2 cellular contexts compared by ENCODE assay signal in the genomic region with DNA sequence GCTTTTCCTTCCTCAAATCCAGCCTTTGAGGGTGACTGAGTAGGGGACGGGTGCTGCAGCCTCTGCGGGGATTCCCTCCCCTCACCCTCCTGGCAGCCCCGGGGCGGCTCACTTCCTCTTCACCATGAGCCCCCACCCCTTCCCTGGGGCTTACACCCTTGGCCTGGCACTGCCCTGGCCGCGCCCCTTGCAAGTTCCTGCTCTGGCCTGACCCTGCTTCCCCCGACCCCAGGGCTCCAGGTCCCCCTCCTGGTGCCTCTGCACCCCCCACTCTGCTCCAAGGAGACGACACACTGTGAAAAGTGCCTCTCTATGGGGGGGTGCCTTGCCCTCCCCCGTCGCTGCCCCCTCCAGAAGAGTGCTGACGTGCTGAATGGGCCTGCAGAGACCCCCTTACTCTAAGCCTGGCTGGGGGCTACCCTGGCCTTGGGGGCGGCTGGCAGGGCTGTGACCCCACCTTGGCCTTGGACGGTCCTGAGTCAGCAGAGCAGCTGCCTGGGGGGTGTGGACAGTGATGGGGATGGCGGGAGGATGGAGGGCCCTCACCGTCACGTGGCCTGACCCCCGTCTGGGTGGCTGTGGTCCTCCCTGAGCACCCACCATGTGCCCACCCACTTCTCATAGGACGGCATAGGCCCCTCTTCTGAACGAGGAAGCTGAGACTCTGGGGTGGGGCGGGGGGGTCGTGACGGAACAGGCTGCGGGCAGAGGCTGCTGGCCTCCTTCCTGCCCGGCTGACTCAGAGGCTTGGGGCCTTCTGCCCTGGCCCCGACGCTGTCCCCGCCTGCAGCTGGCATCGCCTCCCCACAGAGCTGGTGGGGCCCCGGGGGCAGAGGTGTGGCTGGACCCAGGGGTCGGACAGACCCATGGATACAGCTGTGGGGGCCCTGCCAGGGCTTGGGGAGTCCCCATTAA.
TF ChIP-seq lines count a peak whose summit lies in the region.

No MANE protein-coding gene starts in this region.

TF ChIP-seq in GM12878, 131 proteins besides CTCF, POLR2A, EP300 and RAD21:
- TF ChIP-seq IKZF2 (IDR thresholded peaks at IDR 0.05), result peak; percentile 19 to 73; a peak in 3 of 4 replicates
- TF ChIP-seq EED (IDR thresholded peaks at IDR 0.05; ENCODE audit: low read depth), result peak; percentile 20
- TF ChIP-seq CHD2 (IDR thresholded peaks at IDR 0.05; ENCODE audit: borderline replicate concordance, low read depth, low read length), result peak; percentile 70; the same call in 1 of the 2 replicates
- TF ChIP-seq, protein P1, sequence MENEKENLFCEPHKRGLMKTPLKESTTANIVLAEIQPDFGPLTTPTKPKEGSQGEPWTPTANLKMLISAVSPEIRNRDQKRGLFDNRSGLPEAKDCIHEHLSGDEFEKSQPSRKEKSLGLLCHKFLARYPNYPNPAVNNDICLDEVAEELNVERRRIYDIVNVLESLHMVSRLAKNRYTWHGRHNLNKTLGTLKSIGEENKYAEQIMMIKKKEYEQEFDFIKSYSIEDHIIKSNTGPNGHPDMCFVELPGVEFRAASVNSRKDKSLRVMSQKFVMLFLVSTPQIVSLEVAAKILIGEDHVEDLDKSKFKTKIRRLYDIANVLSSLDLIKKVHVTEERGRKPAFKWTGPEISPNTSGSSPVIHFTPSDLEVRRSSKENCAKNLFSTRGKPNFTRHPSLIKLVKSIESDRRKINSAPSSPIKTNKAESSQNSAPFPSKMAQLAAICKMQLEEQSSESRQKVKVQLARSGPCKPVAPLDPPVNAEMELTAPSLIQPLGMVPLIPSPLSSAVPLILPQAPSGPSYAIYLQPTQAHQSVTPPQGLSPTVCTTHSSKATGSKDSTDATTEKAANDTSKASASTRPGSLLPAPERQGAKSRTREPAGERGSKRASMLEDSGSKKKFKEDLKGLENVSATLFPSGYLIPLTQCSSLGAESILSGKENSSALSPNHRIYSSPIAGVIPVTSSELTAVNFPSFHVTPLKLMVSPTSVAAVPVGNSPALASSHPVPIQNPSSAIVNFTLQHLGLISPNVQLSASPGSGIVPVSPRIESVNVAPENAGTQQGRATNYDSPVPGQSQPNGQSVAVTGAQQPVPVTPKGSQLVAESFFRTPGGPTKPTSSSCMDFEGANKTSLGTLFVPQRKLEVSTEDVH (IDR thresholded peaks at IDR 0.05; ENCODE audit: low read depth, partially characterized antibody), result no peak
- peak; percentile 42; the same call in 1 of the 2 replicates for TF ChIP-seq PAX5 (IDR thresholded peaks at IDR 0.05; ENCODE audit: borderline replicate concordance, low read depth, low read length)
- TF ChIP-seq, protein P2, sequence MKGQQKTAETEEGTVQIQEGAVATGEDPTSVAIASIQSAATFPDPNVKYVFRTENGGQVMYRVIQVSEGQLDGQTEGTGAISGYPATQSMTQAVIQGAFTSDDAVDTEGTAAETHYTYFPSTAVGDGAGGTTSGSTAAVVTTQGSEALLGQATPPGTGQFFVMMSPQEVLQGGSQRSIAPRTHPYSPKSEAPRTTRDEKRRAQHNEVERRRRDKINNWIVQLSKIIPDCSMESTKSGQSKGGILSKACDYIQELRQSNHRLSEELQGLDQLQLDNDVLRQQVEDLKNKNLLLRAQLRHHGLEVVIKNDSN (IDR thresholded peaks at IDR 0.05; ENCODE audit: borderline replicate concordance, extremely low read length, insufficient read depth, low read depth, low read length), result peak; percentile 71
- TF ChIP-seq HDAC6 (IDR thresholded peaks at IDR 0.05; ENCODE audit: unreplicated experiment), result no peak
- no peak for TF ChIP-seq MXI1 (IDR thresholded peaks at IDR 0.05; ENCODE audit: low read depth, low read length)
- TF ChIP-seq GATAD2B (conservative IDR thresholded peaks at IDR 0.05; ENCODE audit: low read depth), result peak; percentile 78
- no peak for TF ChIP-seq RFX5 (IDR thresholded peaks at IDR 0.05; ENCODE audit: low read depth, low read length)
- peak; percentile 45 for TF ChIP-seq MEF2B (IDR thresholded peaks at IDR 0.05; ENCODE audit: partially characterized antibody, poor library complexity, severe bottlenecking)
- TF ChIP-seq RBBP5 (conservative IDR thresholded peaks at IDR 0.05), result no peak
- TF ChIP-seq MTA2 (IDR thresholded peaks at IDR 0.05; ENCODE audit: low read depth), result peak; percentile 49
- 0 out of 2 replicates have a peak, but pooled peaks have one; percentile 15 for TF ChIP-seq TBL1XR1 (IDR thresholded peaks at IDR 0.05; ENCODE audit: low read depth, low read length)
- peak; percentile 22 to 28; a peak in 2 of 4 replicates for TF ChIP-seq BHLHE40 (IDR thresholded peaks at IDR 0.05; ENCODE audit: borderline replicate concordance in 1 of 2, low read depth in 2 of 2, low read length in 1 of 2)
- peak; percentile 74 for TF ChIP-seq IKZF1 (conservative IDR thresholded peaks at IDR 0.05)
- peak; percentile 84; the same call in 1 of the 2 replicates for TF ChIP-seq SPI1 (IDR thresholded peaks at IDR 0.05; ENCODE audit: borderline replicate concordance, insufficient read depth, low read depth, low read length)
- TF ChIP-seq, protein P3, sequence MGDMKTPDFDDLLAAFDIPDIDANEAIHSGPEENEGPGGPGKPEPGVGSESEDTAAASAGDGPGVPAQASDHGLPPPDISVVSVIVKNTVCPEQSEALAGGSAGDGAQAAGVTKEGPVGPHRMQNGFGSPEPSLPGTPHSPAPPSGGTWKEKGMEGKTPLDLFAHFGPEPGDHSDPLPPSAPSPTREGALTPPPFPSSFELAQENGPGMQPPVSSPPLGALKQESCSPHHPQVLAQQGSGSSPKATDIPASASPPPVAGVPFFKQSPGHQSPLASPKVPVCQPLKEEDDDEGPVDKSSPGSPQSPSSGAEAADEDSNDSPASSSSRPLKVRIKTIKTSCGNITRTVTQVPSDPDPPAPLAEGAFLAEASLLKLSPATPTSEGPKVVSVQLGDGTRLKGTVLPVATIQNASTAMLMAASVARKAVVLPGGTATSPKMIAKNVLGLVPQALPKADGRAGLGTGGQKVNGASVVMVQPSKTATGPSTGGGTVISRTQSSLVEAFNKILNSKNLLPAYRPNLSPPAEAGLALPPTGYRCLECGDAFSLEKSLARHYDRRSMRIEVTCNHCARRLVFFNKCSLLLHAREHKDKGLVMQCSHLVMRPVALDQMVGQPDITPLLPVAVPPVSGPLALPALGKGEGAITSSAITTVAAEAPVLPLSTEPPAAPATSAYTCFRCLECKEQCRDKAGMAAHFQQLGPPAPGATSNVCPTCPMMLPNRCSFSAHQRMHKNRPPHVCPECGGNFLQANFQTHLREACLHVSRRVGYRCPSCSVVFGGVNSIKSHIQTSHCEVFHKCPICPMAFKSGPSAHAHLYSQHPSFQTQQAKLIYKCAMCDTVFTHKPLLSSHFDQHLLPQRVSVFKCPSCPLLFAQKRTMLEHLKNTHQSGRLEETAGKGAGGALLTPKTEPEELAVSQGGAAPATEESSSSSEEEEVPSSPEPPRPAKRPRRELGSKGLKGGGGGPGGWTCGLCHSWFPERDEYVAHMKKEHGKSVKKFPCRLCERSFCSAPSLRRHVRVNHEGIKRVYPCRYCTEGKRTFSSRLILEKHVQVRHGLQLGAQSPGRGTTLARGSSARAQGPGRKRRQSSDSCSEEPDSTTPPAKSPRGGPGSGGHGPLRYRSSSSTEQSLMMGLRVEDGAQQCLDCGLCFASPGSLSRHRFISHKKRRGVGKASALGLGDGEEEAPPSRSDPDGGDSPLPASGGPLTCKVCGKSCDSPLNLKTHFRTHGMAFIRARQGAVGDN (IDR thresholded peaks at IDR 0.05), result 0 out of 2 replicates have a peak, but pooled peaks have one; percentile 14
- TF ChIP-seq DPF2 (IDR thresholded peaks at IDR 0.05), result peak; percentile 66
- TF ChIP-seq NR2F1 (conservative IDR thresholded peaks at IDR 0.05), result peak; percentile 84
TF ChIP-seq in GM12878: peak in this region for 15.

TF ChIP-seq in HepG2, 621 proteins besides CTCF, POLR2A, EP300 and RAD21 (continues in another document):
- TF ChIP-seq, protein P4, sequence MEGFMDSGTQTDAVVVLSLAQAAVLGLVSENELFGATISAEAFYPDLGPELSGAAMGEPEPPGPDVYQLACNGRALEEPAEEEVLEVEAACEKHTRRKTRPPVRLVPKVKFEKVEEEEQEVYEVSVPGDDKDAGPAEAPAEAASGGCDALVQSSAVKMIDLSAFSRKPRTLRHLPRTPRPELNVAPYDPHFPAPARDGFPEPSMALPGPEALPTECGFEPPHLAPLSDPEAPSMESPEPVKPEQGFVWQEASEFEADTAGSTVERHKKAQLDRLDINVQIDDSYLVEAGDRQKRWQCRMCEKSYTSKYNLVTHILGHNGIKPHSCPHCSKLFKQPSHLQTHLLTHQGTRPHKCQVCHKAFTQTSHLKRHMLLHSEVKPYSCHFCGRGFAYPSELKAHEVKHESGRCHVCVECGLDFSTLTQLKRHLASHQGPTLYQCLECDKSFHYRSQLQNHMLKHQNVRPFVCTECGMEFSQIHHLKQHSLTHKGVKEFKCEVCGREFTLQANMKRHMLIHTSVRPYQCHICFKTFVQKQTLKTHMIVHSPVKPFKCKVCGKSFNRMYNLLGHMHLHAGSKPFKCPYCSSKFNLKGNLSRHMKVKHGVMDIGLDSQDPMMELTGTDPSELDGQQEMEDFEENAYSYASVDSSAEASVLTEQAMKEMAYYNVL (CRISPR knock-in tag; IDR thresholded peaks at IDR 0.05; ENCODE audit: borderline replicate concordance), result no peak
- no peak for TF ChIP-seq CHCHD3 (CRISPR knock-in tag; IDR thresholded peaks at IDR 0.05)
- no peak for TF ChIP-seq ZBTB42 (CRISPR knock-in tag; IDR thresholded peaks at IDR 0.05)
- TF ChIP-seq, protein P5, sequence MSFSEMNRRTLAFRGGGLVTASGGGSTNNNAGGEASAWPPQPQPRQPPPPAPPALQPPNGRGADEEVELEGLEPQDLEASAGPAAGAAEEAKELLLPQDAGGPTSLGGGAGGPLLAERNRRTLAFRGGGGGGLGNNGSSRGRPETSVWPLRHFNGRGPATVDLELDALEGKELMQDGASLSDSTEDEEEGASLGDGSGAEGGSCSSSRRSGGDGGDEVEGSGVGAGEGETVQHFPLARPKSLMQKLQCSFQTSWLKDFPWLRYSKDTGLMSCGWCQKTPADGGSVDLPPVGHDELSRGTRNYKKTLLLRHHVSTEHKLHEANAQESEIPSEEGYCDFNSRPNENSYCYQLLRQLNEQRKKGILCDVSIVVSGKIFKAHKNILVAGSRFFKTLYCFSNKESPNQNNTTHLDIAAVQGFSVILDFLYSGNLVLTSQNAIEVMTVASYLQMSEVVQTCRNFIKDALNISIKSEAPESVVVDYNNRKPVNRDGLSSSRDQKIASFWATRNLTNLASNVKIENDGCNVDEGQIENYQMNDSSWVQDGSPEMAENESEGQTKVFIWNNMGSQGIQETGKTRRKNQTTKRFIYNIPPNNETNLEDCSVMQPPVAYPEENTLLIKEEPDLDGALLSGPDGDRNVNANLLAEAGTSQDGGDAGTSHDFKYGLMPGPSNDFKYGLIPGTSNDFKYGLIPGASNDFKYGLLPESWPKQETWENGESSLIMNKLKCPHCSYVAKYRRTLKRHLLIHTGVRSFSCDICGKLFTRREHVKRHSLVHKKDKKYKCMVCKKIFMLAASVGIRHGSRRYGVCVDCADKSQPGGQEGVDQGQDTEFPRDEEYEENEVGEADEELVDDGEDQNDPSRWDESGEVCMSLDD (CRISPR knock-in tag; IDR thresholded peaks at IDR 0.05; ENCODE audit: borderline replicate concordance), result no peak
- TF ChIP-seq FOSL2 (CRISPR knock-in tag; IDR thresholded peaks at IDR 0.05), result peak; percentile 38; the same call in 1 of the 2 replicates
- 0 out of 2 replicates have a peak, but pooled peaks have one; percentile 30 for TF ChIP-seq ZNF350 (CRISPR knock-in tag; IDR thresholded peaks at IDR 0.05; ENCODE audit: borderline replicate concordance, low read depth)
- TF ChIP-seq ZNF550 (CRISPR knock-in tag; IDR thresholded peaks at IDR 0.05; ENCODE audit: borderline replicate concordance), result no peak
- TF ChIP-seq RBM22 (optimal IDR thresholded peaks at IDR 0.05; ENCODE audit: low read length), result no peak
- TF ChIP-seq NR1H2 (CRISPR knock-in tag; IDR thresholded peaks at IDR 0.05; ENCODE audit: borderline replicate concordance, low read depth), result no peak
- no peak for TF ChIP-seq ARID2 (CRISPR knock-in tag; IDR thresholded peaks at IDR 0.05; ENCODE audit: borderline replicate concordance)
- no peak for TF ChIP-seq ONECUT2 (CRISPR knock-in tag; IDR thresholded peaks at IDR 0.05)
- no peak for TF ChIP-seq RCOR2 (CRISPR knock-in tag; IDR thresholded peaks at IDR 0.05)
- TF ChIP-seq, protein P6, sequence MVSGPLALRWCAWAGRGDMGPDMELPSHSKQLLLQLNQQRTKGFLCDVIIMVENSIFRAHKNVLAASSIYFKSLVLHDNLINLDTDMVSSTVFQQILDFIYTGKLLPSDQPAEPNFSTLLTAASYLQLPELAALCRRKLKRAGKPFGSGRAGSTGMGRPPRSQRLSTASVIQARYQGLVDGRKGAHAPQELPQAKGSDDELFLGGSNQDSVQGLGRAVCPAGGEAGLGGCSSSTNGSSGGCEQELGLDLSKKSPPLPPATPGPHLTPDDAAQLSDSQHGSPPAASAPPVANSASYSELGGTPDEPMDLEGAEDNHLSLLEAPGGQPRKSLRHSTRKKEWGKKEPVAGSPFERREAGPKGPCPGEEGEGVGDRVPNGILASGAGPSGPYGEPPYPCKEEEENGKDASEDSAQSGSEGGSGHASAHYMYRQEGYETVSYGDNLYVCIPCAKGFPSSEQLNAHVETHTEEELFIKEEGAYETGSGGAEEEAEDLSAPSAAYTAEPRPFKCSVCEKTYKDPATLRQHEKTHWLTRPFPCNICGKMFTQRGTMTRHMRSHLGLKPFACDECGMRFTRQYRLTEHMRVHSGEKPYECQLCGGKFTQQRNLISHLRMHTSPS (CRISPR knock-in tag; IDR thresholded peaks at IDR 0.05; ENCODE audit: low read depth), result no peak; the same call in 1 of the 2 replicates
- TF ChIP-seq ZNF816 (CRISPR knock-in tag; IDR thresholded peaks at IDR 0.05; ENCODE audit: borderline replicate concordance), result no peak
- no peak for TF ChIP-seq SUZ12 (IDR thresholded peaks at IDR 0.05; ENCODE audit: low read depth, low read length)
- no peak for TF ChIP-seq CBX1 (IDR thresholded peaks at IDR 0.05; ENCODE audit: low read depth)
- TF ChIP-seq ZNF883 (CRISPR knock-in tag; IDR thresholded peaks at IDR 0.05; ENCODE audit: not compliant biosample characterization), result no peak
- TF ChIP-seq, protein P3 (CRISPR knock-in tag; IDR thresholded peaks at IDR 0.05), result peak; percentile 29; the same call in 1 of the 2 replicates
- peak; percentile 40; the same call in 1 of the 2 replicates for TF ChIP-seq ZNF263 (CRISPR knock-in tag; IDR thresholded peaks at IDR 0.05)
- peak; percentile 82; the same call in 1 of the 2 replicates for TF ChIP-seq HNRNPL (IDR thresholded peaks at IDR 0.05; ENCODE audit: low read depth, low read length)
